Comparison of ENCODE assay signal across 15 cellular contexts in genomic region chr6:158564243-158565121, GRCh38. TPM values are rescaled to one million over a fixed set of nuclear protein-coding genes. Genes with fewer than 3 reads are reported as not detected.
DNase-seq lines count a peak whose midpoint lies in the region; ATAC-seq and TF ChIP-seq lines count a peak whose summit lies in the region.
"Had no signal": no experiment of that assay in that cellular context is flagged by ENCODE, and none has a peak within 500 bp of the region (broad histone marks: within the 10 kb centered on the region; RNA-seq: fewer than 3 reads in every experiment).

No MANE protein-coding gene starts in this region.

- no peak overlapping the region for H3K4me3 ChIP-seq in CD4-positive, alpha-beta memory T cell (ENCODE audit: low read length in 2 of 2)
- H3K4me3 ChIP-seq in Peyer's patch (no peak overlapping the region), osteoblast (ENCODE audit: insufficient read depth, low read length) (no peak overlapping the region)
- H3K4me3 ChIP-seq: gastroesophageal sphincter, skin epidermis, thoracic aorta had no signal

- CTCF ChIA-PET in CD4-positive, alpha-beta memory T cell (lab: Charles Lee; ENCODE audit: partially characterized antibody): interaction anchor here (1.0 to 1.1 kb wide), 4 partner anchors 45 to 350 kb away, joined by 3 to 5 read pairs (median 4); no protein-coding TSS in a partner anchor

- DNase-seq in CD4-positive, alpha-beta memory T cell: peak; percentile 29 to 70 (median 50)
- DNase-seq in Peyer's patch: peak in 2 of 3 donors; percentile 29 to 71
- peak; percentile 16 for DNase-seq in activated naive CD8-positive, alpha-beta T cell treated with anti-CD3 and anti-CD28 coated beads, Interleukin-2, amount 10 ng/mL, durations not matched to agents 7 days and 5 days
- DNase-seq in osteoblast (ENCODE audit: insufficient read length, low spot score, missing footprints): peak; percentile 22
- DNase-seq in chondrocyte (ENCODE audit: low spot score): no peak
- no peak for DNase-seq in SKM-1 treated with dmso at 0.1 percent for 144 hours (lab: John Stamatoyannopoulos, UW; ENCODE audit: unreplicated experiment)
- DNase-seq: MM.1S, NCI-H1930, NCI-H526 had no signal

- H3K79me2 ChIP-seq in osteoblast (ENCODE audit: insufficient read depth, low read length): peaks cover 94% of the 10 kb centered on the region

- peaks cover 76% of the 10 kb centered on the region for H4K20me1 ChIP-seq in osteoblast (ENCODE audit: insufficient read depth, low read length)

- POLR2A ChIA-PET in CD4-positive, alpha-beta memory T cell (lab: Charles Lee; ENCODE audit: partially characterized antibody): interaction anchor here (0.7 to 1.2 kb wide), 3 partner anchors 31 to 480 kb away, joined by 3 read pairs; partner anchors contain the start of gene TAGAP
- POLR2A ChIA-PET in activated naive CD8-positive, alpha-beta T cell treated with anti-CD3 and anti-CD28 coated beads, Interleukin-2, amount 10 ng/mL, durations not matched to agents 7 days and 5 days (lab: Charles Lee): no interaction called here

- no peaks in the 10 kb centered on the region for H3K27me3 ChIP-seq in CD4-positive, alpha-beta memory T cell (ENCODE audit: insufficient read depth, low read length)
- H3K27me3 ChIP-seq in Peyer's patch (no peaks in the 10 kb centered on the region), osteoblast (ENCODE audit: insufficient read depth, low read length) (no peaks in the 10 kb centered on the region)
- H3K27me3 ChIP-seq: gastroesophageal sphincter had no signal

- no peak for TF ChIP-seq CTCF in Peyer's patch (IDR thresholded peaks at IDR 0.05)
- no peak for TF ChIP-seq CTCF in osteoblast (IDR thresholded peaks at IDR 0.05; ENCODE audit: extremely low read depth, low read depth, low read length)
- no peak for TF ChIP-seq CTCF in chondrocyte (IDR thresholded peaks at IDR 0.05)

- TF ChIP-seq POLR2A in Peyer's patch (IDR thresholded peaks at IDR 0.05): no peak

- H3K4me3 Mint-ChIP-seq in CD4-positive, alpha-beta memory T cell: peak overlapping the region in 7 of 8 donors; percentile 66 to 85 (median 77)
- peak overlapping the region; percentile 37 for H3K4me3 Mint-ChIP-seq in activated naive CD8-positive, alpha-beta T cell treated with anti-CD3 and anti-CD28 coated beads, Interleukin-2, amount 10 ng/mL, durations not matched to agents 7 days and 5 days
- H3K4me3 Mint-ChIP-seq in chondrocyte (ENCODE audit: unreplicated experiment): no peak overlapping the region
- H3K4me3 Mint-ChIP-seq: B cell had no signal

- H3K27me3 Mint-ChIP-seq in CD4-positive, alpha-beta memory T cell: no peaks in the 10 kb centered on the region
- H3K27me3 Mint-ChIP-seq in activated naive CD8-positive, alpha-beta T cell treated with anti-CD3 and anti-CD28 coated beads, Interleukin-2, amount 10 ng/mL, durations not matched to agents 7 days and 5 days: no peaks in the 10 kb centered on the region
- H3K27me3 Mint-ChIP-seq in chondrocyte (ENCODE audit: low read depth): no peaks in the 10 kb centered on the region
- H3K27me3 Mint-ChIP-seq: B cell had no signal

- H3K4me1 Mint-ChIP-seq in CD4-positive, alpha-beta memory T cell: peaks cover 62 to 86% (median 74%) of the 10 kb centered on the region in 4 donors
- peaks cover 62% of the 10 kb centered on the region for H3K4me1 Mint-ChIP-seq in activated naive CD8-positive, alpha-beta T cell treated with anti-CD3 and anti-CD28 coated beads, Interleukin-2, amount 10 ng/mL, durations not matched to agents 7 days and 5 days
- peaks cover 45% of the 10 kb centered on the region for H3K4me1 Mint-ChIP-seq in chondrocyte (ENCODE audit: low read depth)

- no peak for ATAC-seq in activated naive CD8-positive, alpha-beta T cell treated with anti-CD3 and anti-CD28 coated beads, Interleukin-2, amount 10 ng/mL, durations not matched to agents 7 days and 5 days (ENCODE audit: low read depth)
- no peak for ATAC-seq in HG03342 (IDR thresholded peaks at IDR 0.05; ENCODE audit: unreplicated experiment)
- ATAC-seq: activated CD4-positive, CD25-positive, alpha-beta regulatory T cell treated with anti-CD3 and anti-CD28 coated beads, Interleukin-2, amount 50 U/mL, for 24 hours; gastroesophageal sphincter had no signal

- H3K36me3 ChIP-seq in CD4-positive, alpha-beta memory T cell (ENCODE audit: insufficient read depth, low read length): no peaks in the 10 kb centered on the region
- H3K36me3 ChIP-seq in Peyer's patch (no peaks in the 10 kb centered on the region), osteoblast (ENCODE audit: insufficient read depth, low read length) (no peaks in the 10 kb centered on the region)
- H3K36me3 ChIP-seq: gastroesophageal sphincter, thoracic aorta had no signal

- H2AFZ ChIP-seq in osteoblast (ENCODE audit: low read length): no peak overlapping the region

- no peaks in the 10 kb centered on the region for H3K9me3 ChIP-seq in CD4-positive, alpha-beta memory T cell (ENCODE audit: control insufficient read depth in 1 of 2, low read length in 2 of 2)
- H3K9me3 ChIP-seq in Peyer's patch (no peaks in the 10 kb centered on the region), osteoblast (ENCODE audit: low read depth, low read length) (no peaks in the 10 kb centered on the region)
- H3K9me3 ChIP-seq: gastroesophageal sphincter, thoracic aorta had no signal

- H3K4me1 ChIP-seq in CD4-positive, alpha-beta memory T cell (ENCODE audit: insufficient read depth, low read length): peaks cover 88% of the 10 kb centered on the region
- H3K4me1 ChIP-seq in Peyer's patch (peaks cover 0 to 14% (median 10%) of the 10 kb centered on the region in 4 donors), osteoblast (ENCODE audit: insufficient read depth, low read length) (peaks cover 29% of the 10 kb centered on the region)

- H3K27ac ChIP-seq in CD4-positive, alpha-beta memory T cell (ENCODE audit: low read depth, low read length): peak overlapping the region; percentile 38
- H3K27ac ChIP-seq in Peyer's patch: peak overlapping the region in 2 of 4 donors; percentile 10 to 49
- no peak overlapping the region for H3K27ac ChIP-seq in osteoblast (ENCODE audit: low read depth, low read length)
- H3K27ac ChIP-seq: gastroesophageal sphincter, thoracic aorta had no signal

- H3K9me3 Mint-ChIP-seq in CD4-positive, alpha-beta memory T cell: no peaks in the 10 kb centered on the region
- no peaks in the 10 kb centered on the region for H3K9me3 Mint-ChIP-seq in activated naive CD8-positive, alpha-beta T cell treated with anti-CD3 and anti-CD28 coated beads, Interleukin-2, amount 10 ng/mL, durations not matched to agents 7 days and 5 days
- no peaks in the 10 kb centered on the region for H3K9me3 Mint-ChIP-seq in chondrocyte (ENCODE audit: low read depth)

- intact Hi-C loops in CD4-positive, alpha-beta memory T cell (cut with micrococcal nuclease): loop anchor here (5.0 kb wide), 2 partner anchors 47 to 78 kb away; partner anchors contain the start of gene DYNLT1

- peak overlapping the region; percentile 86 to 96 (median 92) for H3K27ac Mint-ChIP-seq in CD4-positive, alpha-beta memory T cell
- H3K27ac Mint-ChIP-seq in activated naive CD8-positive, alpha-beta T cell treated with anti-CD3 and anti-CD28 coated beads, Interleukin-2, amount 10 ng/mL, durations not matched to agents 7 days and 5 days: peak overlapping the region; percentile 76
- no peak overlapping the region for H3K27ac Mint-ChIP-seq in chondrocyte (ENCODE audit: unreplicated experiment)
- H3K27ac Mint-ChIP-seq: B cell had no signal

- H3K36me3 Mint-ChIP-seq in CD4-positive, alpha-beta memory T cell: peaks cover 0 to 6% of the 10 kb centered on the region in 2 donors
- H3K36me3 Mint-ChIP-seq in activated naive CD8-positive, alpha-beta T cell treated with anti-CD3 and anti-CD28 coated beads, Interleukin-2, amount 10 ng/mL, durations not matched to agents 7 days and 5 days: peaks cover 6% of the 10 kb centered on the region
- no peaks in the 10 kb centered on the region for H3K36me3 Mint-ChIP-seq in chondrocyte (ENCODE audit: low read depth)

- H3K4me2 ChIP-seq in osteoblast (ENCODE audit: insufficient read depth, low read length): no peak overlapping the region

RNA-seq across cellular contexts. Expression of gene TMEM181, which starts 4.6 kb away (rescaled TPM):
- total RNA-seq in CD4-positive, alpha-beta memory T cell: 10 to 100 TPM; 26.1 to 28.0 TPM
- 1 to 10 TPM; 4.3 to 8.1 TPM for polyA plus RNA-seq in CD4-positive, alpha-beta memory T cell
- total RNA-seq in Peyer's patch (10 to 100 TPM in 3 of 4 donors, 1 to 10 TPM in 1; 6.6 to 48.3 (median 37.0) TPM), osteoblast (43.3 and 43.8 TPM in 2 replicates), chondrocyte (39.0 to 42.2 TPM (median 41.6 TPM) in 3 replicates)
- 10 to 100 TPM; 16.8 to 17.7 TPM for total RNA-seq in activated naive CD8-positive, alpha-beta T cell treated with anti-CD3 and anti-CD28 coated beads, Interleukin-2, amount 10 ng/mL, durations not matched to agents 7 days and 5 days

Comparison
In these comparisons a context has a peak if more than half of its experiments do, and no peak if none do; other contexts are left out.
1. DNase-seq: peak in CD4-positive, alpha-beta memory T cell (5 of 5), Peyer's patch (2 of 3), activated naive CD8-positive, alpha-beta T cell treated with anti-CD3 and anti-CD28 coated beads, Interleukin-2, amount 10 ng/mL, durations not matched to agents 7 days and 5 days (single experiment) and osteoblast (single experiment); none in chondrocyte (single experiment) and SKM-1 treated with dmso at 0.1 percent for 144 hours (single experiment).